ENCODE assay signal across 18 cellular contexts in the genomic region with DNA sequence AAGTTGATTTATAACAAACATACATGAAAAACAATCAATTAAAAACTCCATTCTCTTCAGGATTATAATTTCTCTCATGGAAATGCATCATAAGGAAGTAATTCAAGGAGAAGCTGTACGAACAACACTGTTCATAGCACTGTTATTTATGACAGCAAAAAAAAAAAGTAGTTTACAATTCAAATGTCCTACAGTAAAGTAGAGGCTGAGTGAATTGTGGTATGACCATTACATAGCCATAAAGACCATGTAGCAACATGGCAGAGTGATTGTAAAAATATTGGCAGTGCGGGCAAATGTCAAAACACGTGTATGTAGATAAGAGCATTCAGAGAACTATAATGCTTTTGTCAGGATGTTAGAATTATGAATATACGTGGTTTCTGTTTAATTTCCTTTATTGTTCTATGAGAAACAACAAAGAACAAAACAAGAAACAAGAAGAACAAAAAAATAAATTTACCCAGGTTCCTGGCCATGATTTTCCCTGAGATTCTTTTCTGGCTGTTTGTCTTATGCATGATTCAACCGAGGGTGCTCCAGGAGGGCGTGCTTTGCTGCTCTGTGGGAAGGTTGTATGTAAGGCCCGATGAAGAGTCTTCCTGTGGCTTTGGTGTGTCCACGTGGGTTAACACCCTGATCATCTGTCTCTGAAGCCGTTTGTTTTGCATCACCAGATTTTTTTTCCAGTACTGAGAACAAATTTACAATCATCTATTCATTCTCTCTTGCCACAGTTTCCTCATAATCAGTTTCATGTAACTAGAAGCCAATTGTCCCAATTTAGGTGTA. TPM values are rescaled to one million over a fixed set of nuclear protein-coding genes. Genes with fewer than 3 reads are reported as not detected.
DNase-seq lines count a peak whose midpoint lies in the region; ATAC-seq and FAIRE-seq lines count a peak whose summit lies in the region.
"Had no signal": no experiment of that assay in that cellular context is flagged by ENCODE, and none has a peak within 500 bp of the region (broad histone marks: within the 10 kb centered on the region; RNA-seq: fewer than 3 reads in every experiment).

No MANE protein-coding gene starts in this region.

- H3K4me3 Mint-ChIP-seq in CD4-positive, CD25-positive, alpha-beta regulatory T cell = peak overlapping the region; percentile 9 to 83 (median 36)
- H3K4me3 Mint-ChIP-seq in activated naive CD8-positive, alpha-beta T cell = peak overlapping the region; percentile 20
- H3K4me3 Mint-ChIP-seq: GM23338, naive B cell had no signal

- FAIRE-seq in GM18507 (lab: Jason Lieb, UNC) (peak; percentile 12), islet of Langerhans (lab: Jason Lieb, UNC) (peak; percentile 55)

- peak overlapping the region; percentile 38 for H3K27ac ChIP-seq in CD4-positive, CD25-positive, alpha-beta regulatory T cell (ENCODE audit: insufficient read depth, low read length, poor library complexity, severe bottlenecking)
- H3K27ac ChIP-seq: BLaER1 treated with 17β-estradiol and CSF1 and Interleukin-3, amounts not matched to agents 10 nM and 100 nM; gastrocnemius medialis; SK-N-MC; suprapubic skin; VCaP had no signal

- peaks cover 15% of the 10 kb centered on the region for H3K4me1 ChIP-seq in CD4-positive, CD25-positive, alpha-beta regulatory T cell (ENCODE audit: control insufficient read depth, insufficient read depth, low read length, poor library complexity, severe bottlenecking)
- H3K4me1 ChIP-seq: gastrocnemius medialis, suprapubic skin had no signal

- no peaks in the 10 kb centered on the region for H3K9me3 Mint-ChIP-seq in CD4-positive, CD25-positive, alpha-beta regulatory T cell
- no peaks in the 10 kb centered on the region for H3K9me3 Mint-ChIP-seq in activated naive CD8-positive, alpha-beta T cell (ENCODE audit: low read depth)
- H3K9me3 Mint-ChIP-seq: GM23338 had no signal

- H3K36me3 Mint-ChIP-seq in CD4-positive, CD25-positive, alpha-beta regulatory T cell = peaks cover 12% of the 10 kb centered on the region
- H3K36me3 Mint-ChIP-seq in activated naive CD8-positive, alpha-beta T cell = peaks cover 3% of the 10 kb centered on the region
- H3K36me3 Mint-ChIP-seq: naive B cell had no signal

- ATAC-seq in CD4-positive, CD25-positive, alpha-beta regulatory T cell (ENCODE audit: low read depth in 2 of 2) = peak; percentile 79 to 80
- no peak for ATAC-seq in GM19455 (IDR thresholded peaks at IDR 0.05; ENCODE audit: unreplicated experiment)
- ATAC-seq: gastrocnemius medialis had no signal

- DNase-seq in CD4-positive, CD25-positive, alpha-beta regulatory T cell = peak in 2 of 3 donors; percentile 45 to 66
- DNase-seq in GM18507 (ENCODE audit: extremely low spot score, insufficient read length, low read depth) = no peak
- no peak for DNase-seq in AML-193 (lab: John Stamatoyannopoulos, UW)
- DNase-seq in ecto neural progenitor cell (ENCODE audit: low spot score) = no peak
- DNase-seq in NCI-H1048 (lab: John Stamatoyannopoulos, UW) = no peak
- DNase-seq: gastrocnemius medialis, Kasumi-1, naive B cell, NCI-H2029 treated with DMSO at 0.1 percent for 48 hours, retina had no signal

- H3K36me3 ChIP-seq in CD4-positive, CD25-positive, alpha-beta regulatory T cell (ENCODE audit: control insufficient read depth, insufficient read depth, low read length) = peaks cover 8% of the 10 kb centered on the region
- H3K36me3 ChIP-seq: BLaER1 treated with 17β-estradiol and CSF1 and Interleukin-3, amounts not matched to agents 10 nM and 100 nM; gastrocnemius medialis; suprapubic skin had no signal

- H3K27ac Mint-ChIP-seq in CD4-positive, CD25-positive, alpha-beta regulatory T cell = peak overlapping the region; percentile 74 to 95 (median 88)
- peak overlapping the region; percentile 41 for H3K27ac Mint-ChIP-seq in activated naive CD8-positive, alpha-beta T cell
- H3K27ac Mint-ChIP-seq: naive B cell had no signal

- H3K4me3 ChIP-seq in CD4-positive, CD25-positive, alpha-beta regulatory T cell (ENCODE audit: low read depth, low read length) = peak overlapping the region; percentile 48
- H3K4me3 ChIP-seq: BLaER1 treated with 17β-estradiol and CSF1 and Interleukin-3, amounts not matched to agents 10 nM and 100 nM; gastrocnemius medialis; GM23338; SK-N-MC; suprapubic skin had no signal

- H3K9me3 ChIP-seq in CD4-positive, CD25-positive, alpha-beta regulatory T cell (ENCODE audit: control insufficient read depth in 2 of 2, low read length in 2 of 2) = no peaks in the 10 kb centered on the region
- H3K9me3 ChIP-seq: BLaER1 treated with 17β-estradiol and CSF1 and Interleukin-3, amounts not matched to agents 10 nM and 100 nM; gastrocnemius medialis; suprapubic skin had no signal

- H3K4me1 Mint-ChIP-seq in CD4-positive, CD25-positive, alpha-beta regulatory T cell = peaks cover 28 to 59% (median 48%) of the 10 kb centered on the region in 4 donors
- peaks cover 50% of the 10 kb centered on the region for H3K4me1 Mint-ChIP-seq in activated naive CD8-positive, alpha-beta T cell (ENCODE audit: low read depth)
- H3K4me1 Mint-ChIP-seq: naive B cell had no signal

- H3K27me3 Mint-ChIP-seq in CD4-positive, CD25-positive, alpha-beta regulatory T cell = no peaks in the 10 kb centered on the region
- no peaks in the 10 kb centered on the region for H3K27me3 Mint-ChIP-seq in activated naive CD8-positive, alpha-beta T cell

- H3K27me3 ChIP-seq in CD4-positive, CD25-positive, alpha-beta regulatory T cell (ENCODE audit: control insufficient read depth, insufficient read depth, low read length) = no peaks in the 10 kb centered on the region
- H3K27me3 ChIP-seq: BLaER1 treated with 17β-estradiol and CSF1 and Interleukin-3, amounts not matched to agents 10 nM and 100 nM; gastrocnemius medialis; suprapubic skin had no signal

RNA-seq across cellular contexts. Expression of gene GCNT4, which starts 28.8 kb away (rescaled TPM):
- total RNA-seq in CD4-positive, CD25-positive, alpha-beta regulatory T cell = 16.6 TPM
- polyA plus RNA-seq in CD4-positive, CD25-positive, alpha-beta regulatory T cell = 10 to 100 TPM in 2 of 4 donors, 1 to 10 TPM in 2; 7.6 to 15.0 (median 10.3) TPM

Comparison
In these comparisons a context has a peak if more than half of its experiments do, and no peak if none do; other contexts are left out.
1. DNase-seq: peak in CD4-positive, CD25-positive, alpha-beta regulatory T cell (2 of 3); none in GM18507 (single experiment), AML-193 (0 of 2), ecto neural progenitor cell (single experiment) and NCI-H1048 (single experiment).